ENCODE assay signal across 1 cellular context in the genomic region with DNA sequence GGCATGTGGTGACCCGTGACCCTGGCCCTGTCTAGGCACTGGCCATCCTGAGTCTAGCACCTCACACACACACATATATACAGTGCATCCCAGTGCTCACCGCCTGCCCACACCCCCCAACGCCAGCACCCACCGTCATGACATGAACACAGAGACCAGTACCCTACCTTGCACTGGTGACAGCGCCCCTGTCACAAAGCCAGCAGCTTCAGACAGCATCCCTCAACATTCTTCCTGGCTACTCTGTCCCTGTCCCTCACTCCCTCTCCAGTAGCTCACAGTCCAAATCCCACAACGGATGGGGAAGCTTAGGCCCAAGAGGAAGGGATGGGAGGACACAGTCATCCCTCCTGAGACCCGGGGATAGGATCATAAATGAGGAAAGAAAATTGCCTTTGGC.
TF ChIP-seq lines count a peak whose summit lies in the region.

No MANE protein-coding gene starts in this region.

TF ChIP-seq in GM23338, 12 proteins besides CTCF, POLR2A, EP300 and RAD21 (continued from another document):
- TF ChIP-seq, protein P1, sequence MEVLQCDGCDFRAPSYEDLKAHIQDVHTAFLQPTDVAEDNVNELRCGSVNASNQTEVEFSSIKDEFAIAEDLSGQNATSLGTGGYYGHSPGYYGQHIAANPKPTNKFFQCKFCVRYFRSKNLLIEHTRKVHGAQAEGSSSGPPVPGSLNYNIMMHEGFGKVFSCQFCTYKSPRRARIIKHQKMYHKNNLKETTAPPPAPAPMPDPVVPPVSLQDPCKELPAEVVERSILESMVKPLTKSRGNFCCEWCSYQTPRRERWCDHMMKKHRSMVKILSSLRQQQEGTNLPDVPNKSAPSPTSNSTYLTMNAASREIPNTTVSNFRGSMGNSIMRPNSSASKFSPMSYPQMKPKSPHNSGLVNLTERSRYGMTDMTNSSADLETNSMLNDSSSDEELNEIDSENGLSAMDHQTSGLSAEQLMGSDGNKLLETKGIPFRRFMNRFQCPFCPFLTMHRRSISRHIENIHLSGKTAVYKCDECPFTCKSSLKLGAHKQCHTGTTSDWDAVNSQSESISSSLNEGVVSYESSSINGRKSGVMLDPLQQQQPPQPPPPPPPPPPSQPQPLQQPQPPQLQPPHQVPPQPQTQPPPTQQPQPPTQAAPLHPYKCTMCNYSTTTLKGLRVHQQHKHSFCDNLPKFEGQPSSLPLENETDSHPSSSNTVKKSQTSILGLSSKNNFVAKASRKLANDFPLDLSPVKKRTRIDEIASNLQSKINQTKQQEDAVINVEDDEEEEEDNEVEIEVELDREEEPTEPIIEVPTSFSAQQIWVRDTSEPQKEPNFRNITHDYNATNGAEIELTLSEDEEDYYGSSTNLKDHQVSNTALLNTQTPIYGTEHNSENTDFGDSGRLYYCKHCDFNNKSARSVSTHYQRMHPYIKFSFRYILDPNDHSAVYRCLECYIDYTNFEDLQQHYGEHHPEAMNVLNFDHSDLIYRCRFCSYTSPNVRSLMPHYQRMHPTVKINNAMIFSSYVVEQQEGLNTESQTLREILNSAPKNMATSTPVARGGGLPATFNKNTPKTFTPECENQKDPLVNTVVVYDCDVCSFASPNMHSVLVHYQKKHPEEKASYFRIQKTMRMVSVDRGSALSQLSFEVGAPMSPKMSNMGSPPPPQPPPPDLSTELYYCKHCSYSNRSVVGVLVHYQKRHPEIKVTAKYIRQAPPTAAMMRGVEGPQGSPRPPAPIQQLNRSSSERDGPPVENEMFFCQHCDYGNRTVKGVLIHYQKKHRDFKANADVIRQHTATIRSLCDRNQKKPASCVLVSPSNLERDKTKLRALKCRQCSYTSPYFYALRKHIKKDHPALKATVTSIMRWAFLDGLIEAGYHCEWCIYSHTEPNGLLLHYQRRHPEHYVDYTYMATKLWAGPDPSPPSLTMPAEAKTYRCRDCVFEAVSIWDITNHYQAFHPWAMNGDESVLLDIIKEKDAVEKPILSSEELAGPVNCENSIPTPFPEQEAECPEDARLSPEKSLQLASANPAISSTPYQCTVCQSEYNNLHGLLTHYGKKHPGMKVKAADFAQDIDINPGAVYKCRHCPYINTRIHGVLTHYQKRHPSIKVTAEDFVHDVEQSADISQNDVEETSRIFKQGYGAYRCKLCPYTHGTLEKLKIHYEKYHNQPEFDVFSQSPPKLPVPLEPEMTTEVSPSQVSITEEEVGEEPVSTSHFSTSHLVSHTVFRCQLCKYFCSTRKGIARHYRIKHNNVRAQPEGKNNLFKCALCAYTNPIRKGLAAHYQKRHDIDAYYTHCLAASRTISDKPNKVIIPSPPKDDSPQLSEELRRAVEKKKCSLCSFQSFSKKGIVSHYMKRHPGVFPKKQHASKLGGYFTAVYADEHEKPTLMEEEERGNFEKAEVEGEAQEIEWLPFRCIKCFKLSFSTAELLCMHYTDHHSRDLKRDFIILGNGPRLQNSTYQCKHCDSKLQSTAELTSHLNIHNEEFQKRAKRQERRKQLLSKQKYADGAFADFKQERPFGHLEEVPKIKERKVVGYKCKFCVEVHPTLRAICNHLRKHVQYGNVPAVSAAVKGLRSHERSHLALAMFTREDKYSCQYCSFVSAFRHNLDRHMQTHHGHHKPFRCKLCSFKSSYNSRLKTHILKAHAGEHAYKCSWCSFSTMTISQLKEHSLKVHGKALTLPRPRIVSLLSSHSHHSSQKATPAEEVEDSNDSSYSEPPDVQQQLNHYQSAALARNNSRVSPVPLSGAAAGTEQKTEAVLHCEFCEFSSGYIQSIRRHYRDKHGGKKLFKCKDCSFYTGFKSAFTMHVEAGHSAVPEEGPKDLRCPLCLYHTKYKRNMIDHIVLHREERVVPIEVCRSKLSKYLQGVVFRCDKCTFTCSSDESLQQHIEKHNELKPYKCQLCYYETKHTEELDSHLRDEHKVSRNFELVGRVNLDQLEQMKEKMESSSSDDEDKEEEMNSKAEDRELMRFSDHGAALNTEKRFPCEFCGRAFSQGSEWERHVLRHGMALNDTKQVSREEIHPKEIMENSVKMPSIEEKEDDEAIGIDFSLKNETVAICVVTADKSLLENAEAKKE (CRISPR knock-in tag; IDR thresholded peaks at IDR 0.05) = no peak
- TF ChIP-seq EZH2phosphoT487 (IDR thresholded peaks at IDR 0.05; ENCODE audit: unreplicated experiment) (no peak), STAT1 (IDR thresholded peaks at IDR 0.05; ENCODE audit: unreplicated experiment) (no peak), POLR2AphosphoS5 (IDR thresholded peaks at IDR 0.05; ENCODE audit: low read depth) (no peak), NANOG (IDR thresholded peaks at IDR 0.05; ENCODE audit: borderline replicate concordance) (no peak), JUNB (IDR thresholded peaks at IDR 0.05; ENCODE audit: unreplicated experiment) (no peak)
- TF ChIP-seq, protein P2, sequence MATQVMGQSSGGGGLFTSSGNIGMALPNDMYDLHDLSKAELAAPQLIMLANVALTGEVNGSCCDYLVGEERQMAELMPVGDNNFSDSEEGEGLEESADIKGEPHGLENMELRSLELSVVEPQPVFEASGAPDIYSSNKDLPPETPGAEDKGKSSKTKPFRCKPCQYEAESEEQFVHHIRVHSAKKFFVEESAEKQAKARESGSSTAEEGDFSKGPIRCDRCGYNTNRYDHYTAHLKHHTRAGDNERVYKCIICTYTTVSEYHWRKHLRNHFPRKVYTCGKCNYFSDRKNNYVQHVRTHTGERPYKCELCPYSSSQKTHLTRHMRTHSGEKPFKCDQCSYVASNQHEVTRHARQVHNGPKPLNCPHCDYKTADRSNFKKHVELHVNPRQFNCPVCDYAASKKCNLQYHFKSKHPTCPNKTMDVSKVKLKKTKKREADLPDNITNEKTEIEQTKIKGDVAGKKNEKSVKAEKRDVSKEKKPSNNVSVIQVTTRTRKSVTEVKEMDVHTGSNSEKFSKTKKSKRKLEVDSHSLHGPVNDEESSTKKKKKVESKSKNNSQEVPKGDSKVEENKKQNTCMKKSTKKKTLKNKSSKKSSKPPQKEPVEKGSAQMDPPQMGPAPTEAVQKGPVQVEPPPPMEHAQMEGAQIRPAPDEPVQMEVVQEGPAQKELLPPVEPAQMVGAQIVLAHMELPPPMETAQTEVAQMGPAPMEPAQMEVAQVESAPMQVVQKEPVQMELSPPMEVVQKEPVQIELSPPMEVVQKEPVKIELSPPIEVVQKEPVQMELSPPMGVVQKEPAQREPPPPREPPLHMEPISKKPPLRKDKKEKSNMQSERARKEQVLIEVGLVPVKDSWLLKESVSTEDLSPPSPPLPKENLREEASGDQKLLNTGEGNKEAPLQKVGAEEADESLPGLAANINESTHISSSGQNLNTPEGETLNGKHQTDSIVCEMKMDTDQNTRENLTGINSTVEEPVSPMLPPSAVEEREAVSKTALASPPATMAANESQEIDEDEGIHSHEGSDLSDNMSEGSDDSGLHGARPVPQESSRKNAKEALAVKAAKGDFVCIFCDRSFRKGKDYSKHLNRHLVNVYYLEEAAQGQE (IDR thresholded peaks at IDR 0.05; ENCODE audit: unreplicated experiment) = no peak
- TF ChIP-seq, protein P3, sequence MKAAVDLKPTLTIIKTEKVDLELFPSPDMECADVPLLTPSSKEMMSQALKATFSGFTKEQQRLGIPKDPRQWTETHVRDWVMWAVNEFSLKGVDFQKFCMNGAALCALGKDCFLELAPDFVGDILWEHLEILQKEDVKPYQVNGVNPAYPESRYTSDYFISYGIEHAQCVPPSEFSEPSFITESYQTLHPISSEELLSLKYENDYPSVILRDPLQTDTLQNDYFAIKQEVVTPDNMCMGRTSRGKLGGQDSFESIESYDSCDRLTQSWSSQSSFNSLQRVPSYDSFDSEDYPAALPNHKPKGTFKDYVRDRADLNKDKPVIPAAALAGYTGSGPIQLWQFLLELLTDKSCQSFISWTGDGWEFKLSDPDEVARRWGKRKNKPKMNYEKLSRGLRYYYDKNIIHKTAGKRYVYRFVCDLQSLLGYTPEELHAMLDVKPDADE (IDR thresholded peaks at IDR 0.05) = no peak
TF ChIP-seq in GM23338: peak in this region for 0.
